ENCODE assay signal across 1 cellular context in the genomic region with DNA sequence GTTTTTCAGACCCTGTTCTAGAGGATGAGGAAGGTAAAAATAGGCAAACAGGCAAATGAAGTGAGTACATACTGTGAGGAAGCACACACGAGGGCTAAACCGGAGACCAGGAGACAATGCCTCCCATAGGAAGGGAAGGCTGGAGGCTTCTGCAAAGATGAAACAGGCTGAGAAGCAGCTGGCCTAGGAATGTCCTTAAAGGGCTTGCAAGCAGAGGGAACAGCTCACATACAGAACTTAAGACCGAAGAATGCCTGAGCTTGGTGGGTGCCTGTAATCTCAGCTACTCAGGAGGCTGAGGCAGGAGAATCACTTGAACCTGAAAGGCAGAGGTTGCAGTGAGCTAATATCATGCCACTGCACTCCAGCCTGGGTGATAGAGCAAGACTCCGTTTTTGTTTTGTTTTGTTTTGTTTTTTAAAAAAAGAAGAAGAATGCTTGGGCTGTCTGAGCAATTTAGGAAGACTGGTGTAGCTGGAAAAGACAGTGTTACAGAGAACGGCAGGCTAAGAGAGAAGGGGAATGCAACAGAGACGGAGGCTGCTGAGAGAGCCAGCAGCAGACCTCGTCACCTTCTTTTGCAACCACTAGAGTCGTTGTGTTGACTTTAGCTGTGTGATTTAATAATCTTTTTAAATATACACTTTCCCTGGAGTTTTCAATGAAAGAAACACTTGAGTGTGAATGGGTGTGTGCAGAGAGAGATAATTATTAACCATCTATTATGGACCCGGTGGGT.
TF ChIP-seq lines count a peak whose summit lies in the region.

No MANE protein-coding gene starts in this region.

TF ChIP-seq in WTC11, 78 proteins besides CTCF, POLR2A, EP300 and RAD21 (continued from another document):
- TF ChIP-seq, protein P1, sequence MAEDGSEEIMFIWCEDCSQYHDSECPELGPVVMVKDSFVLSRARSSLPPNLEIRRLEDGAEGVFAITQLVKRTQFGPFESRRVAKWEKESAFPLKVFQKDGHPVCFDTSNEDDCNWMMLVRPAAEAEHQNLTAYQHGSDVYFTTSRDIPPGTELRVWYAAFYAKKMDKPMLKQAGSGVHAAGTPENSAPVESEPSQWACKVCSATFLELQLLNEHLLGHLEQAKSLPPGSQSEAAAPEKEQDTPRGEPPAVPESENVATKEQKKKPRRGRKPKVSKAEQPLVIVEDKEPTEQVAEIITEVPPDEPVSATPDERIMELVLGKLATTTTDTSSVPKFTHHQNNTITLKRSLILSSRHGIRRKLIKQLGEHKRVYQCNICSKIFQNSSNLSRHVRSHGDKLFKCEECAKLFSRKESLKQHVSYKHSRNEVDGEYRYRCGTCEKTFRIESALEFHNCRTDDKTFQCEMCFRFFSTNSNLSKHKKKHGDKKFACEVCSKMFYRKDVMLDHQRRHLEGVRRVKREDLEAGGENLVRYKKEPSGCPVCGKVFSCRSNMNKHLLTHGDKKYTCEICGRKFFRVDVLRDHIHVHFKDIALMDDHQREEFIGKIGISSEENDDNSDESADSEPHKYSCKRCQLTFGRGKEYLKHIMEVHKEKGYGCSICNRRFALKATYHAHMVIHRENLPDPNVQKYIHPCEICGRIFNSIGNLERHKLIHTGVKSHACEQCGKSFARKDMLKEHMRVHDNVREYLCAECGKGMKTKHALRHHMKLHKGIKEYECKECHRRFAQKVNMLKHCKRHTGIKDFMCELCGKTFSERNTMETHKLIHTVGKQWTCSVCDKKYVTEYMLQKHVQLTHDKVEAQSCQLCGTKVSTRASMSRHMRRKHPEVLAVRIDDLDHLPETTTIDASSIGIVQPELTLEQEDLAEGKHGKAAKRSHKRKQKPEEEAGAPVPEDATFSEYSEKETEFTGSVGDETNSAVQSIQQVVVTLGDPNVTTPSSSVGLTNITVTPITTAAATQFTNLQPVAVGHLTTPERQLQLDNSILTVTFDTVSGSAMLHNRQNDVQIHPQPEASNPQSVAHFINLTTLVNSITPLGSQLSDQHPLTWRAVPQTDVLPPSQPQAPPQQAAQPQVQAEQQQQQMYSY (CRISPR knock-in tag; IDR thresholded peaks at IDR 0.05), result no peak
